2 cellular contexts compared by ENCODE assay signal in genomic region chr6:1076531-1077453, GRCh38.
A peak's percentile ranks its signal among the peaks of the same experiment; 100 is the strongest.
TF ChIP-seq lines count a peak whose summit lies in the region.

No MANE protein-coding gene starts in this region.

TF ChIP-seq in HEK293, 187 proteins besides CTCF, POLR2A, EP300 and RAD21:
- TF ChIP-seq KLF1 (tag by site-specific recombination; IDR thresholded peaks at IDR 0.05) (peak; percentile 70), ZSCAN23 (tag by site-specific recombination; IDR thresholded peaks at IDR 0.05) (no peak), ZNF23 (tag by site-specific recombination; IDR thresholded peaks at IDR 0.05; ENCODE audit: borderline replicate concordance) (no peak), ZNF2 (tag by site-specific recombination; IDR thresholded peaks at IDR 0.05) (no peak), ZNF175 (tag by site-specific recombination; IDR thresholded peaks at IDR 0.05) (no peak)

TF ChIP-seq in K562, 482 proteins besides CTCF, POLR2A, EP300 and RAD21:
- TF ChIP-seq ZNF699 (CRISPR knock-in tag; IDR thresholded peaks at IDR 0.05; ENCODE audit: insufficient replicate concordance) (no peak), ZBTB40 (IDR thresholded peaks at IDR 0.05) (peak; percentile 67), ZBTB40 (CRISPR knock-in tag; IDR thresholded peaks at IDR 0.05) (no peak)
